In the genomic region with DNA sequence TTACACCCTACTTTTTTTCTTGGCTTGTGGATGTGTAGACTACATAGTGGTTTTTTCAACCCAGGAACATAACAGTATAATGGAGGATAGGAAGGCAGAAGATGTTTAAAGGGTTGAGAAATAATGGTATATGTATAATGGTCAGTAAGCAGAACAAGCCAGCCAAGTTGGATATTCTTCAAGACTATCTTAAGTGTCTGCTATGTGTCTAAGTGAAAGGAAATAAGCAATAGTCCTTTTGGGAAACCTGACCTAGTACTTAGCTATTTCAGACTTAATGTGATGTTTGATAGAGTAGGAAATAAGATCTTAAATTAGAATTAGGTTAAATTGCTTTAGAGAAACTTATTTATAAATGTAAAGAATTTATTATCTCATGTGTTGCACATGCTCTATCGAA, we compare ENCODE assay signal across 1 cellular context.
TF ChIP-seq lines count a peak whose summit lies in the region.

No MANE protein-coding gene starts in this region.

TF ChIP-seq in neural cell, 6 proteins besides CTCF, POLR2A, EP300 and RAD21:
- TF ChIP-seq, protein P1, sequence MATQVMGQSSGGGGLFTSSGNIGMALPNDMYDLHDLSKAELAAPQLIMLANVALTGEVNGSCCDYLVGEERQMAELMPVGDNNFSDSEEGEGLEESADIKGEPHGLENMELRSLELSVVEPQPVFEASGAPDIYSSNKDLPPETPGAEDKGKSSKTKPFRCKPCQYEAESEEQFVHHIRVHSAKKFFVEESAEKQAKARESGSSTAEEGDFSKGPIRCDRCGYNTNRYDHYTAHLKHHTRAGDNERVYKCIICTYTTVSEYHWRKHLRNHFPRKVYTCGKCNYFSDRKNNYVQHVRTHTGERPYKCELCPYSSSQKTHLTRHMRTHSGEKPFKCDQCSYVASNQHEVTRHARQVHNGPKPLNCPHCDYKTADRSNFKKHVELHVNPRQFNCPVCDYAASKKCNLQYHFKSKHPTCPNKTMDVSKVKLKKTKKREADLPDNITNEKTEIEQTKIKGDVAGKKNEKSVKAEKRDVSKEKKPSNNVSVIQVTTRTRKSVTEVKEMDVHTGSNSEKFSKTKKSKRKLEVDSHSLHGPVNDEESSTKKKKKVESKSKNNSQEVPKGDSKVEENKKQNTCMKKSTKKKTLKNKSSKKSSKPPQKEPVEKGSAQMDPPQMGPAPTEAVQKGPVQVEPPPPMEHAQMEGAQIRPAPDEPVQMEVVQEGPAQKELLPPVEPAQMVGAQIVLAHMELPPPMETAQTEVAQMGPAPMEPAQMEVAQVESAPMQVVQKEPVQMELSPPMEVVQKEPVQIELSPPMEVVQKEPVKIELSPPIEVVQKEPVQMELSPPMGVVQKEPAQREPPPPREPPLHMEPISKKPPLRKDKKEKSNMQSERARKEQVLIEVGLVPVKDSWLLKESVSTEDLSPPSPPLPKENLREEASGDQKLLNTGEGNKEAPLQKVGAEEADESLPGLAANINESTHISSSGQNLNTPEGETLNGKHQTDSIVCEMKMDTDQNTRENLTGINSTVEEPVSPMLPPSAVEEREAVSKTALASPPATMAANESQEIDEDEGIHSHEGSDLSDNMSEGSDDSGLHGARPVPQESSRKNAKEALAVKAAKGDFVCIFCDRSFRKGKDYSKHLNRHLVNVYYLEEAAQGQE (IDR thresholded peaks at IDR 0.05; ENCODE audit: borderline replicate concordance), result no peak
- TF ChIP-seq EZH2 (IDR thresholded peaks at IDR 0.05; ENCODE audit: borderline replicate concordance, insufficient read depth, low read length, poor library complexity, severe bottlenecking), result no peak
